Comparison of ENCODE assay signal across 20 cellular contexts in genomic region chr2:178246696-178247095, GRCh38.
"Had no signal": no experiment of that assay in that cellular context is flagged by ENCODE, and none has a peak within 500 bp of the region (broad histone marks: within the 10 kb centered on the region; RNA-seq: fewer than 3 reads in every experiment).

No MANE protein-coding gene starts in this region.

- H3K27ac ChIP-seq: coronary artery, lower lobe of right lung, ovary, stomach, thoracic aorta, transverse colon had no signal

- ATAC-seq: left lobe of liver; lower lobe of right lung; naive thymus-derived CD4-positive, alpha-beta T cell; sciatic nerve had no signal

- H3K36me3 ChIP-seq: heart right ventricle, lower lobe of right lung, ovary, stomach, thoracic aorta, transverse colon had no signal

- H3K9me3 ChIP-seq: heart right ventricle, lower lobe of right lung, ovary, stomach, thoracic aorta, transverse colon had no signal

- H3K4me3 ChIP-seq: coronary artery, heart right ventricle, lower lobe of right lung, ovary, stomach, thoracic aorta, transverse colon had no signal

- DNase-seq: caudate nucleus; effector CD4-positive, alpha-beta T cell; endodermal cell; heart right ventricle; hypothalamus; kidney glomerular epithelial cell; lower lobe of right lung; midbrain; naive thymus-derived CD4-positive, alpha-beta T cell; ovary; small intestine; stimulated activated CD4-positive, alpha-beta T cell treated with anti-CD3 and anti-CD28 coated beads, Interleukin-12 subunit alpha, Interleukin-12 subunit beta, amount 100 ng/mL, for 4 hours; stimulated activated naive CD4-positive, alpha-beta T cell; stomach; substantia nigra; transverse colon had no signal

- H3K27me3 ChIP-seq: heart right ventricle, ovary, stomach, transverse colon had no signal
